1 cellular context compared by ENCODE assay signal in the genomic region with DNA sequence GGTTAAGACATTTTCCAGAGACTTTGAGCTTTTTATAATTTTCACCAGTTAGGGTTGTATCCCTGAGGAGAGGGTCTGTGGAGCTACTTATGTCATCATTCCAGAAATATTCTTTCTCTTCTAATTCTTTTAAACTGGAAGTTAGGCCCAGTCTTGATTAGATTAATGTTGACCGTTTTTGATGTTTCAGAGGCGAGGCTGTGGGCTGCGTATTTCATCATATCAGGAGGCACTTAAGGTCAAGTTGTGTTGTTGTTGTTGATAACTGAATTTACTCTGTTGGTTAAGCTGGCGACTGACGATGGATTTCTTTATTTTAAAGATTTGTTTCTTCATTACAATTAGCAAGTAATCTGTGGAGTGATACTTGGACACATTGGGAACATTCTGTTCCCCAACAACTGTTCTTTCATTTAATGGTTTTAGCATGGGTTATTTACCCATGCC.
TF ChIP-seq lines count a peak whose summit lies in the region.

No MANE protein-coding gene starts in this region.

TF ChIP-seq in K562, 482 proteins besides CTCF, POLR2A, EP300 and RAD21 (continued from another document and continues in another):
- no peak for TF ChIP-seq LCOR (CRISPR knock-in tag; IDR thresholded peaks at IDR 0.05)
- no peak for TF ChIP-seq SRSF9 (IDR thresholded peaks at IDR 0.05; ENCODE audit: borderline replicate concordance, low read depth, low read length)
- TF ChIP-seq RFX5 (IDR thresholded peaks at IDR 0.05; ENCODE audit: low read depth, low read length), result no peak
- no peak for TF ChIP-seq TGIF2 (CRISPR knock-in tag; IDR thresholded peaks at IDR 0.05)
- TF ChIP-seq TFAM (CRISPR knock-in tag; conservative IDR thresholded peaks at IDR 0.05), result no peak
- TF ChIP-seq, protein P1, sequence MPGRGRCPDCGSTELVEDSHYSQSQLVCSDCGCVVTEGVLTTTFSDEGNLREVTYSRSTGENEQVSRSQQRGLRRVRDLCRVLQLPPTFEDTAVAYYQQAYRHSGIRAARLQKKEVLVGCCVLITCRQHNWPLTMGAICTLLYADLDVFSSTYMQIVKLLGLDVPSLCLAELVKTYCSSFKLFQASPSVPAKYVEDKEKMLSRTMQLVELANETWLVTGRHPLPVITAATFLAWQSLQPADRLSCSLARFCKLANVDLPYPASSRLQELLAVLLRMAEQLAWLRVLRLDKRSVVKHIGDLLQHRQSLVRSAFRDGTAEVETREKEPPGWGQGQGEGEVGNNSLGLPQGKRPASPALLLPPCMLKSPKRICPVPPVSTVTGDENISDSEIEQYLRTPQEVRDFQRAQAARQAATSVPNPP (IDR thresholded peaks at IDR 0.05; ENCODE audit: borderline replicate concordance, insufficient read depth, insufficient read length), result no peak
- TF ChIP-seq PML (IDR thresholded peaks at IDR 0.05; ENCODE audit: low read length), result no peak
- TF ChIP-seq, protein P2, sequence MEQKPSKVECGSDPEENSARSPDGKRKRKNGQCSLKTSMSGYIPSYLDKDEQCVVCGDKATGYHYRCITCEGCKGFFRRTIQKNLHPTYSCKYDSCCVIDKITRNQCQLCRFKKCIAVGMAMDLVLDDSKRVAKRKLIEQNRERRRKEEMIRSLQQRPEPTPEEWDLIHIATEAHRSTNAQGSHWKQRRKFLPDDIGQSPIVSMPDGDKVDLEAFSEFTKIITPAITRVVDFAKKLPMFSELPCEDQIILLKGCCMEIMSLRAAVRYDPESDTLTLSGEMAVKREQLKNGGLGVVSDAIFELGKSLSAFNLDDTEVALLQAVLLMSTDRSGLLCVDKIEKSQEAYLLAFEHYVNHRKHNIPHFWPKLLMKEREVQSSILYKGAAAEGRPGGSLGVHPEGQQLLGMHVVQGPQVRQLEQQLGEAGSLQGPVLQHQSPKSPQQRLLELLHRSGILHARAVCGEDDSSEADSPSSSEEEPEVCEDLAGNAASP (IDR thresholded peaks at IDR 0.05), result peak; percentile 90
- no peak for TF ChIP-seq HDAC2 (IDR thresholded peaks at IDR 0.05)
- TF ChIP-seq, protein P3, sequence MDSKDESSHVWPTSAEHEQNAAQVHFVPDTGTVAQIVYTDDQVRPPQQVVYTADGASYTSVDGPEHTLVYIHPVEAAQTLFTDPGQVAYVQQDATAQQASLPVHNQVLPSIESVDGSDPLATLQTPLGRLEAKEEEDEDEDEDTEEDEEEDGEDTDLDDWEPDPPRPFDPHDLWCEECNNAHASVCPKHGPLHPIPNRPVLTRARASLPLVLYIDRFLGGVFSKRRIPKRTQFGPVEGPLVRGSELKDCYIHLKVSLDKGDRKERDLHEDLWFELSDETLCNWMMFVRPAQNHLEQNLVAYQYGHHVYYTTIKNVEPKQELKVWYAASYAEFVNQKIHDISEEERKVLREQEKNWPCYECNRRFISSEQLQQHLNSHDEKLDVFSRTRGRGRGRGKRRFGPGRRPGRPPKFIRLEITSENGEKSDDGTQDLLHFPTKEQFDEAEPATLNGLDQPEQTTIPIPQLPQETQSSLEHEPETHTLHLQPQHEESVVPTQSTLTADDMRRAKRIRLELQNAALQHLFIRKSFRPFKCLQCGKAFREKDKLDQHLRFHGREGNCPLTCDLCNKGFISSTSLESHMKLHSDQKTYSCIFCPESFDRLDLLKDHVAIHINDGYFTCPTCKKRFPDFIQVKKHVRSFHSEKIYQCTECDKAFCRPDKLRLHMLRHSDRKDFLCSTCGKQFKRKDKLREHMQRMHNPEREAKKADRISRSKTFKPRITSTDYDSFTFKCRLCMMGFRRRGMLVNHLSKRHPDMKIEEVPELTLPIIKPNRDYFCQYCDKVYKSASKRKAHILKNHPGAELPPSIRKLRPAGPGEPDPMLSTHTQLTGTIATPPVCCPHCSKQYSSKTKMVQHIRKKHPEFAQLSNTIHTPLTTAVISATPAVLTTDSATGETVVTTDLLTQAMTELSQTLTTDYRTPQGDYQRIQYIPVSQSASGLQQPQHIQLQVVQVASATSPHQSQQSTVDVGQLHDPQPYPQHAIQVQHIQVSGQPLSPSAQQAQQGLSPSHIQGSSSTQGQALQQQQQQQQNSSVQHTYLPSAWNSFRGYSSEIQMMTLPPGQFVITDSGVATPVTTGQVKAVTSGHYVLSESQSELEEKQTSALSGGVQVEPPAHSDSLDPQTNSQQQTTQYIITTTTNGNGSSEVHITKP (IDR thresholded peaks at IDR 0.05; ENCODE audit: partially characterized antibody), result no peak
- TF ChIP-seq BRD4 (IDR thresholded peaks at IDR 0.05), result no peak; the same call in 1 of the 2 replicates
- no peak for TF ChIP-seq PPARD (CRISPR knock-in tag; IDR thresholded peaks at IDR 0.05)
- TF ChIP-seq MCM7 (IDR thresholded peaks at IDR 0.05), result no peak
- TF ChIP-seq ZNF696 (CRISPR knock-in tag; conservative IDR thresholded peaks at IDR 0.05), result no peak
- no peak for TF ChIP-seq TEAD2 (tag; IDR thresholded peaks at IDR 0.05)
- no peak for TF ChIP-seq TAL1 (IDR thresholded peaks at IDR 0.05)
- TF ChIP-seq, protein P4, sequence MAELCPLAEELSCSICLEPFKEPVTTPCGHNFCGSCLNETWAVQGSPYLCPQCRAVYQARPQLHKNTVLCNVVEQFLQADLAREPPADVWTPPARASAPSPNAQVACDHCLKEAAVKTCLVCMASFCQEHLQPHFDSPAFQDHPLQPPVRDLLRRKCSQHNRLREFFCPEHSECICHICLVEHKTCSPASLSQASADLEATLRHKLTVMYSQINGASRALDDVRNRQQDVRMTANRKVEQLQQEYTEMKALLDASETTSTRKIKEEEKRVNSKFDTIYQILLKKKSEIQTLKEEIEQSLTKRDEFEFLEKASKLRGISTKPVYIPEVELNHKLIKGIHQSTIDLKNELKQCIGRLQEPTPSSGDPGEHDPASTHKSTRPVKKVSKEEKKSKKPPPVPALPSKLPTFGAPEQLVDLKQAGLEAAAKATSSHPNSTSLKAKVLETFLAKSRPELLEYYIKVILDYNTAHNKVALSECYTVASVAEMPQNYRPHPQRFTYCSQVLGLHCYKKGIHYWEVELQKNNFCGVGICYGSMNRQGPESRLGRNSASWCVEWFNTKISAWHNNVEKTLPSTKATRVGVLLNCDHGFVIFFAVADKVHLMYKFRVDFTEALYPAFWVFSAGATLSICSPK (IDR thresholded peaks at IDR 0.05; ENCODE audit: borderline replicate concordance), result no peak
- TF ChIP-seq SMARCB1 (IDR thresholded peaks at IDR 0.05; ENCODE audit: insufficient read length, low read depth), result no peak
- no peak for TF ChIP-seq CBX2 (IDR thresholded peaks at IDR 0.05; ENCODE audit: insufficient read depth, low read length, poor library complexity, severe bottlenecking)
- no peak for TF ChIP-seq POLR2G (IDR thresholded peaks at IDR 0.05; ENCODE audit: low read depth, low read length)
- TF ChIP-seq, protein P5, sequence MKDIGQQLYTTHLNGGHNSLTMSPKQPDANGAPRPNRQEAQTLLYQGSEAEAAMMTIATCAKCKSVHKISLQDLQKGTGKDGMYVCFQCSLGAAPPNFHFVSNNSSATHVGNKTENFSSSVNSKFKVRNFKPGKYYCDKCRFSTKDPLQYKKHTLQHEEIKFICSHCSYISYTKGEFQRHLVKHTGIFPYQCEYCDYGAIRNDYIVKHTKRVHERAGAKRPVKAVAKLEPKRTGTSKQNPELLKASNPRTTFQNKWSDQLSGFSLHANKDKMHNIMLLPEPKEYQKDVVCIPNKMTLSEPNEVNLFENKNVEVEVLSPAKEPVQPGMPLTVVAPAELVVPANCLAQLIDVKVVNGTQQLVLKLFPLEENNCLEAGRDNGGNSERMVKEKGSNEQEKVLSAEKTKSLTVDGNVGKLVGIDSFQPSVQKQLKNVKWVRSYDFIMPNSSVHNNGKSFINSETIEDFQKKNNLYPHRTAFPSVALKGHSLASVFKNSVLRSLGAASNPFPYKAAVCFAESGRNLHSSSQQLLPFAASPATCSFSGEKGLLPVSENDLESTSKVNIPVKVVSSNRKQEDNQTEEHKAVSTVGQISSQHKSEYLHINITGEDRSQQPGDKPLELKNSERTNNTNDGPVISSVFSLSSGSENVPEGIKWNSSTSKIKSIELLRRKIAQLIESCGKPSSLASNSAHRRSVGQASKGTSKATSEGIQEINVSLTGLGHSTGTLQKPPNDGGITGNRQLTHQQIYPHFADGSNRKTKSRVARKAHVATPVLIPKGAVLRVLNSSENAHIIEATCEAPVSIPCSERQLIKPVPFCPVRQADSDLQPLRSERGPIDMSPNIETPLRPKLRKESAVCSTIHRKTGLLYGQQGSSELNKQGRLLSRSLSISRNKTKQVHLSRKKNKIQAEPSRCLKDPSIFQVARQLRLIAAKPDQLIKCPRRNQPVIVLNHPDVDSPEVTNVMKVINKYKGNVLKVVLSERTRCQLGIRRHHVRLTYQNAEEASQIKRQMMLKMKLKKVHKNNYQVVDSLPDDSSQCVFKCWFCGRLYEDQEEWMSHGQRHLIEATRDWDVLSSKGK (CRISPR knock-in tag; IDR thresholded peaks at IDR 0.05), result no peak
- no peak for TF ChIP-seq FOS (IDR thresholded peaks at IDR 0.05; ENCODE audit: extremely low read depth, insufficient read length)
- no peak for TF ChIP-seq TCF7 (IDR thresholded peaks at IDR 0.05; ENCODE audit: borderline replicate concordance)
- TF ChIP-seq BMI1 (IDR thresholded peaks at IDR 0.05; ENCODE audit: low read length), result no peak
- no peak for TF ChIP-seq ZNF436 (CRISPR knock-in tag; IDR thresholded peaks at IDR 0.05)
- no peak for TF ChIP-seq ELF4 (CRISPR knock-in tag; IDR thresholded peaks at IDR 0.05)
- no peak for TF ChIP-seq POLR2AphosphoS2 (IDR thresholded peaks at IDR 0.05; ENCODE audit: low read length)
- no peak for TF ChIP-seq ZNF253 (CRISPR knock-in tag; conservative IDR thresholded peaks at IDR 0.05)
- no peak for TF ChIP-seq LARP7 (IDR thresholded peaks at IDR 0.05)
- TF ChIP-seq ZNF354B (CRISPR knock-in tag; IDR thresholded peaks at IDR 0.05), result no peak
- TF ChIP-seq CBX5 (IDR thresholded peaks at IDR 0.05; ENCODE audit: borderline replicate concordance, low read depth), result no peak
- no peak for TF ChIP-seq ZNF165 (CRISPR knock-in tag; IDR thresholded peaks at IDR 0.05; ENCODE audit: borderline replicate concordance)
- no peak for TF ChIP-seq KAT2B (IDR thresholded peaks at IDR 0.05; ENCODE audit: low read depth, low read length)
- TF ChIP-seq, protein P6, sequence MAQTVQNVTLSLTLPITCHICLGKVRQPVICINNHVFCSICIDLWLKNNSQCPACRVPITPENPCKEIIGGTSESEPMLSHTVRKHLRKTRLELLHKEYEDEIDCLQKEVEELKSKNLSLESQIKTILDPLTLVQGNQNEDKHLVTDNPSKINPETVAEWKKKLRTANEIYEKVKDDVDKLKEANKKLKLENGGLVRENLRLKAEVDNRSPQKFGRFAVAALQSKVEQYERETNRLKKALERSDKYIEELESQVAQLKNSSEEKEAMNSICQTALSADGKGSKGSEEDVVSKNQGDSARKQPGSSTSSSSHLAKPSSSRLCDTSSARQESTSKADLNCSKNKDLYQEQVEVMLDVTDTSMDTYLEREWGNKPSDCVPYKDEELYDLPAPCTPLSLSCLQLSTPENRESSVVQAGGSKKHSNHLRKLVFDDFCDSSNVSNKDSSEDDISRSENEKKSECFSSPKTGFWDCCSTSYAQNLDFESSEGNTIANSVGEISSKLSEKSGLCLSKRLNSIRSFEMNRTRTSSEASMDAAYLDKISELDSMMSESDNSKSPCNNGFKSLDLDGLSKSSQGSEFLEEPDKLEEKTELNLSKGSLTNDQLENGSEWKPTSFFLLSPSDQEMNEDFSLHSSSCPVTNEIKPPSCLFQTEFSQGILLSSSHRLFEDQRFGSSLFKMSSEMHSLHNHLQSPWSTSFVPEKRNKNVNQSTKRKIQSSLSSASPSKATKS (CRISPR knock-in tag; IDR thresholded peaks at IDR 0.05), result no peak
